In the genomic region with DNA sequence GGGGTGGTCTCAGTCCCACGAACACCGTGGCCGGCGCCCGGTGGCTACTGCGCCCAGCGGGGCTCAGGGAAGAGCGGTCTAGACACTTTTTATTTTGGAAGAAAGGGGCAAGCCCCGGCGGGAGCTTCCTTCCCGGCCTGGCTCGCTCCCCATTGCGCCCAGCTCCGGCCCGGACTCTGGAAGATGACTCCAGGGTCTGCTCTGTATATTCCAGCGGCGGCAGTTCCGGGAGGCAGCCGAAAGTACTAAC, we compare ENCODE assay signal across 8 cellular contexts.
DNase-seq lines count a peak whose midpoint lies in the region; ATAC-seq and TF ChIP-seq lines count a peak whose summit lies in the region.

No MANE protein-coding gene starts in this region.

- no peaks in the 10 kb centered on the region for H4K20me1 ChIP-seq in HCT116 (ENCODE audit: insufficient read depth)

- H3K27ac Mint-ChIP-seq in activated CD8-positive, alpha-beta T cell treated with anti-CD3 and anti-CD28 coated beads, Interleukin-2, amount 10 ng/mL, durations not matched to agents 7 days and 5 days, result no peak overlapping the region

- peak overlapping the region; percentile 91 for H3K4me2 ChIP-seq in HCT116 (ENCODE audit: low read length)

- H3K27me3 ChIP-seq in HCT116 (ENCODE audit: insufficient read depth, low read length) (peaks cover 11% of the 10 kb centered on the region; the same call in 1 of the 2 replicates), heart right ventricle (peaks cover 6 to 87% (median 71%) of the 10 kb centered on the region in 7 donors)

- peaks cover 10 to 36% of the 10 kb centered on the region in 2 experiments; a peak in 3 of 4 replicates for H3K4me1 ChIP-seq in HCT116 (ENCODE audit: control insufficient read depth in 1 of 2, insufficient read depth in 2 of 2, low read length in 2 of 2)
- peaks cover 0 to 40% (median 25%) of the 10 kb centered on the region in 9 donors for H3K4me1 ChIP-seq in heart right ventricle

- no peaks in the 10 kb centered on the region for H3K9me2 ChIP-seq in HCT116 (ENCODE audit: insufficient read depth)

- no peak for TF ChIP-seq CTCF in HCT116 (IDR thresholded peaks at IDR 0.05 in 2 of 3, conservative IDR thresholded peaks at IDR 0.05 in 1 of 3; ENCODE audit: borderline replicate concordance in 1 of 3, insufficient read depth in 1 of 3, low read depth in 2 of 3, low read length in 2 of 3)
- no peak for TF ChIP-seq CTCF in heart right ventricle (IDR thresholded peaks at IDR 0.05)
- TF ChIP-seq CTCF in retinal pigment epithelial cell (conservative IDR thresholded peaks at IDR 0.05; ENCODE audit: low read depth, low read length), result no peak
- TF ChIP-seq CTCF in GM10248 (IDR thresholded peaks at IDR 0.05; ENCODE audit: control extremely low read depth, extremely low read depth, low read depth, missing control alignments), result no peak

- peak overlapping the region; percentile 65 for H3K9ac ChIP-seq in HCT116 (ENCODE audit: low read length)

- TF ChIP-seq RAD21 in HCT116 (IDR thresholded peaks at IDR 0.05; ENCODE audit: low read depth), result no peak

- H3K4me1 Mint-ChIP-seq in activated CD8-positive, alpha-beta T cell treated with anti-CD3 and anti-CD28 coated beads, Interleukin-2, amount 10 ng/mL, durations not matched to agents 7 days and 5 days (ENCODE audit: low read depth), result peaks cover 39% of the 10 kb centered on the region

- no TSS peak for BruUV-seq in HCT116 (replicated peaks; lab: Mats Ljungman, UMichigan)

- H3K4me3 ChIP-seq in HCT116 (replicated peaks in 1 of 2; ENCODE audit: low read depth in 1 of 2, low read length in 2 of 2), result peak overlapping the region; percentile 65 to 66
- H3K4me3 ChIP-seq in heart right ventricle, result peak overlapping the region; percentile 21 to 63 (median 53)
- H3K4me3 ChIP-seq in retinal pigment epithelial cell (ENCODE audit: low read length), result peak overlapping the region; percentile 65

- POLR2A ChIA-PET in HCT116 (lab: Charles Lee), result no interaction called here
- POLR2A ChIA-PET in activated CD8-positive, alpha-beta T cell treated with anti-CD3 and anti-CD28 coated beads, Interleukin-2, amount 10 ng/mL, durations not matched to agents 7 days and 5 days (lab: Charles Lee), result interaction anchor here (1.0 to 7.0 kb wide), 5 partner anchors 9 to 84 kb away, joined by 3 to 145 read pairs (median 6); no protein-coding TSS in a partner anchor
- POLR2A ChIA-PET in GM10248 (lab: Yijun Ruan, JAX), result no interaction called here

- DNase-seq in HCT116 (ENCODE audit: low read depth, low spot score) (no peak), heart right ventricle (no peak), retinal pigment epithelial cell (ENCODE audit: low read depth) (no peak), GM10248 (ENCODE audit: extremely low spot score) (no peak), HuH-7 (ENCODE audit: low spot score) (no peak), ACHN (no peak)
- no peak for DNase-seq in activated CD8-positive, alpha-beta T cell treated with anti-CD3 and anti-CD28 coated beads, Interleukin-2, amount 10 ng/mL, durations not matched to agents 7 days and 5 days

- CTCF ChIA-PET in HCT116 (lab: Charles Lee) (interaction anchor here (0.6 to 1.6 kb wide), 2 partner anchors 84 to 187 kb away, joined by 4 to 5 read pairs; no protein-coding TSS in a partner anchor), GM10248 (lab: Yijun Ruan, JAX) (no interaction called here)
- CTCF ChIA-PET in activated CD8-positive, alpha-beta T cell treated with anti-CD3 and anti-CD28 coated beads, Interleukin-2, amount 10 ng/mL, durations not matched to agents 7 days and 5 days (lab: Charles Lee), result interaction anchor here (0.8 to 10.6 kb wide), 9 partner anchors 9 to 187 kb away, joined by 3 to 182 read pairs (median 4); no protein-coding TSS in a partner anchor

- WGBS in heart right ventricle, 2 donors, result 0% methylated on average over 19 of the region's 19 CpGs

- ATAC-seq in HCT116, result peak; percentile 16
- no peak for ATAC-seq in activated CD8-positive, alpha-beta T cell treated with anti-CD3 and anti-CD28 coated beads, Interleukin-2, amount 10 ng/mL, durations not matched to agents 7 days and 5 days
- peak in 2 of 8 donors; percentile 2 to 40 for ATAC-seq in heart right ventricle
- no peak for ATAC-seq in GM21576 (IDR thresholded peaks at IDR 0.05; ENCODE audit: unreplicated experiment)

- H3K36me3 Mint-ChIP-seq in activated CD8-positive, alpha-beta T cell treated with anti-CD3 and anti-CD28 coated beads, Interleukin-2, amount 10 ng/mL, durations not matched to agents 7 days and 5 days (ENCODE audit: low read depth), result peaks cover 2% of the 10 kb centered on the region

- H3K79me2 ChIP-seq in HCT116 (ENCODE audit: insufficient read depth, low read length), result no peaks in the 10 kb centered on the region; the same call in 1 of the 2 replicates

- H3K9me3 ChIP-seq in HCT116 (ENCODE audit: control insufficient read depth in 1 of 2, insufficient read depth in 1 of 2, low read depth in 1 of 2, low read length in 2 of 2) (no peaks in the 10 kb centered on the region), heart right ventricle (no peaks in the 10 kb centered on the region)

- no peak for TF ChIP-seq POLR2A in HCT116 (IDR thresholded peaks at IDR 0.05; ENCODE audit: borderline replicate concordance, extremely low read depth, insufficient read depth, insufficient read length)

- peaks cover 29% of the 10 kb centered on the region for H3K27me3 Mint-ChIP-seq in activated CD8-positive, alpha-beta T cell treated with anti-CD3 and anti-CD28 coated beads, Interleukin-2, amount 10 ng/mL, durations not matched to agents 7 days and 5 days (ENCODE audit: low read depth)

- H3K4me3 Mint-ChIP-seq in activated CD8-positive, alpha-beta T cell treated with anti-CD3 and anti-CD28 coated beads, Interleukin-2, amount 10 ng/mL, durations not matched to agents 7 days and 5 days, result peak overlapping the region; percentile 88

- no peaks in the 10 kb centered on the region for H3K9me3 Mint-ChIP-seq in activated CD8-positive, alpha-beta T cell treated with anti-CD3 and anti-CD28 coated beads, Interleukin-2, amount 10 ng/mL, durations not matched to agents 7 days and 5 days (ENCODE audit: insufficient read depth)

- in situ Hi-C loops in ACHN (cut with HindIII; ENCODE audit: low pct_ligation_motif_present, low pct_unique_long_range_greater_than_20kb, low sequenced_read_pairs), result no loop called here

- H3K36me3 ChIP-seq in HCT116 (ENCODE audit: control insufficient read depth in 1 of 2, insufficient read depth in 2 of 2, low read length in 2 of 2) (no peaks in the 10 kb centered on the region), heart right ventricle (no peaks in the 10 kb centered on the region)

- peak overlapping the region; percentile 64 for H2AFZ ChIP-seq in HCT116 (ENCODE audit: low read depth, low read length, poor library complexity, severe bottlenecking)

- intact Hi-C loops in HCT116 (cut with micrococcal nuclease) (loop anchor here (2.0 kb wide), 1 partner anchor 84 kb away; no protein-coding TSS in a partner anchor), heart right ventricle (cut with DNase I) (no loop called here)

- peak overlapping the region; percentile 10; the same call in 1 of the 2 replicates for H3K27ac ChIP-seq in HCT116 (ENCODE audit: low read depth, low read length)
- H3K27ac ChIP-seq in heart right ventricle, result peak overlapping the region in 2 of 10 donors; percentile 21 to 47

- RAD21 ChIA-PET in HCT116 (lab: Charles Lee; ENCODE audit: low non-redundant PET in 1 of 2, low total read pairs in 2 of 2, uncharacterized antibody in 2 of 2, unreplicated experiment in 2 of 2), result no interaction called here

TF ChIP-seq in HCT116, 20 proteins besides CTCF, POLR2A, EP300 and RAD21:
- TF ChIP-seq, protein P1, sequence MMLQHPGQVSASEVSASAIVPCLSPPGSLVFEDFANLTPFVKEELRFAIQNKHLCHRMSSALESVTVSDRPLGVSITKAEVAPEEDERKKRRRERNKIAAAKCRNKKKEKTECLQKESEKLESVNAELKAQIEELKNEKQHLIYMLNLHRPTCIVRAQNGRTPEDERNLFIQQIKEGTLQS (IDR thresholded peaks at IDR 0.05), result no peak
- TF ChIP-seq CEBPB (IDR thresholded peaks at IDR 0.05; ENCODE audit: low read depth) (no peak), ELF1 (IDR thresholded peaks at IDR 0.05; ENCODE audit: borderline replicate concordance, low read depth) (no peak), FOSL1 (IDR thresholded peaks at IDR 0.05; ENCODE audit: low read depth) (no peak), EZH2phosphoT487 (IDR thresholded peaks at IDR 0.05; ENCODE audit: borderline replicate concordance) (no peak), POLR2AphosphoS5 (IDR thresholded peaks at IDR 0.05; ENCODE audit: low read depth, low read length) (no peak), ZFX (IDR thresholded peaks at IDR 0.05) (no peak)
- TF ChIP-seq, protein P2, sequence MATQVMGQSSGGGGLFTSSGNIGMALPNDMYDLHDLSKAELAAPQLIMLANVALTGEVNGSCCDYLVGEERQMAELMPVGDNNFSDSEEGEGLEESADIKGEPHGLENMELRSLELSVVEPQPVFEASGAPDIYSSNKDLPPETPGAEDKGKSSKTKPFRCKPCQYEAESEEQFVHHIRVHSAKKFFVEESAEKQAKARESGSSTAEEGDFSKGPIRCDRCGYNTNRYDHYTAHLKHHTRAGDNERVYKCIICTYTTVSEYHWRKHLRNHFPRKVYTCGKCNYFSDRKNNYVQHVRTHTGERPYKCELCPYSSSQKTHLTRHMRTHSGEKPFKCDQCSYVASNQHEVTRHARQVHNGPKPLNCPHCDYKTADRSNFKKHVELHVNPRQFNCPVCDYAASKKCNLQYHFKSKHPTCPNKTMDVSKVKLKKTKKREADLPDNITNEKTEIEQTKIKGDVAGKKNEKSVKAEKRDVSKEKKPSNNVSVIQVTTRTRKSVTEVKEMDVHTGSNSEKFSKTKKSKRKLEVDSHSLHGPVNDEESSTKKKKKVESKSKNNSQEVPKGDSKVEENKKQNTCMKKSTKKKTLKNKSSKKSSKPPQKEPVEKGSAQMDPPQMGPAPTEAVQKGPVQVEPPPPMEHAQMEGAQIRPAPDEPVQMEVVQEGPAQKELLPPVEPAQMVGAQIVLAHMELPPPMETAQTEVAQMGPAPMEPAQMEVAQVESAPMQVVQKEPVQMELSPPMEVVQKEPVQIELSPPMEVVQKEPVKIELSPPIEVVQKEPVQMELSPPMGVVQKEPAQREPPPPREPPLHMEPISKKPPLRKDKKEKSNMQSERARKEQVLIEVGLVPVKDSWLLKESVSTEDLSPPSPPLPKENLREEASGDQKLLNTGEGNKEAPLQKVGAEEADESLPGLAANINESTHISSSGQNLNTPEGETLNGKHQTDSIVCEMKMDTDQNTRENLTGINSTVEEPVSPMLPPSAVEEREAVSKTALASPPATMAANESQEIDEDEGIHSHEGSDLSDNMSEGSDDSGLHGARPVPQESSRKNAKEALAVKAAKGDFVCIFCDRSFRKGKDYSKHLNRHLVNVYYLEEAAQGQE (IDR thresholded peaks at IDR 0.05; ENCODE audit: low read depth), result no peak
